Comparison of ENCODE assay signal across 8 cellular contexts in genomic region chr13:59906413-59907027, GRCh38.
DNase-seq lines count a peak whose midpoint lies in the region; ATAC-seq and TF ChIP-seq lines count a peak whose summit lies in the region.

No MANE protein-coding gene starts in this region.

- peak; percentile 53 for TF ChIP-seq RAD21 in HCT116 (IDR thresholded peaks at IDR 0.05; ENCODE audit: low read depth)

- no peaks in the 10 kb centered on the region for H3K9me2 ChIP-seq in HCT116 (ENCODE audit: insufficient read depth)

- no peaks in the 10 kb centered on the region for H4K20me1 ChIP-seq in HCT116 (ENCODE audit: insufficient read depth)

- ATAC-seq in HCT116 (peak; percentile 53; the same call in 1 of the 2 replicates), GM21786 (IDR thresholded peaks at IDR 0.05; ENCODE audit: unreplicated experiment) (no peak), GM18870 (IDR thresholded peaks at IDR 0.05; ENCODE audit: unreplicated experiment) (no peak)

- H3K4me1 ChIP-seq in HCT116 (ENCODE audit: control insufficient read depth in 1 of 2, insufficient read depth in 2 of 2, low read length in 2 of 2): no peaks in the 10 kb centered on the region
- no peaks in the 10 kb centered on the region for H3K4me1 ChIP-seq in transverse colon
- H3K4me1 ChIP-seq in ovary (ENCODE audit: insufficient read depth): no peaks in the 10 kb centered on the region

- RAD21 ChIA-PET in HCT116 (lab: Charles Lee; ENCODE audit: low non-redundant PET in 1 of 2, low total read pairs in 2 of 2, uncharacterized antibody in 2 of 2, unreplicated experiment in 2 of 2): interaction anchor here (0.5 to 0.8 kb wide), 3 partner anchors 22 to 226 kb away, joined by 3 read pairs; no protein-coding TSS in a partner anchor

- H3K36me3 ChIP-seq in HCT116 (ENCODE audit: control insufficient read depth in 1 of 2, insufficient read depth in 2 of 2, low read length in 2 of 2) (no peaks in the 10 kb centered on the region), SK-N-MC (ENCODE audit: insufficient read depth, low read length) (peaks cover 15% of the 10 kb centered on the region; the same call in 1 of the 2 replicates), transverse colon (no peaks in the 10 kb centered on the region), ovary (no peaks in the 10 kb centered on the region)

- POLR2A ChIA-PET in HCT116 (lab: Charles Lee): no interaction called here

- peak; percentile 25 to 31 for DNase-seq in AML-193 (lab: John Stamatoyannopoulos, UW)
- peak; percentile 4 for DNase-seq in HCT116 (ENCODE audit: low read depth, low spot score)
- DNase-seq in SK-N-MC (ENCODE audit: low read depth, low spot score): peak; percentile 50
- peak; percentile 27 for DNase-seq in glomerular visceral epithelial cell (ENCODE audit: extremely low spot score)
- DNase-seq in transverse colon: no peak
- no peak for DNase-seq in ovary

- H3K27me3 ChIP-seq in HCT116 (ENCODE audit: insufficient read depth, low read length): no peaks in the 10 kb centered on the region
- no peaks in the 10 kb centered on the region for H3K27me3 ChIP-seq in transverse colon
- H3K27me3 ChIP-seq in ovary: no peaks in the 10 kb centered on the region

- H3K4me2 ChIP-seq in HCT116 (ENCODE audit: low read length): no peak overlapping the region

- intact Hi-C loops in HCT116 (cut with micrococcal nuclease) (loop anchor here (1.0 to 10.0 kb wide), 4 partner anchors 224 to 526 kb away; no protein-coding TSS in a partner anchor), transverse colon (cut with DNase I; ENCODE audit: low total_unique reads) (no loop called here), ovary (cut with DNase I) (no loop called here)

- no peak overlapping the region for H3K27ac ChIP-seq in HCT116 (ENCODE audit: low read depth, low read length)
- H3K27ac ChIP-seq in SK-N-MC: peak overlapping the region; percentile 86
- H3K27ac ChIP-seq in transverse colon: no peak overlapping the region
- no peak overlapping the region for H3K27ac ChIP-seq in ovary

- H3K9me3 ChIP-seq in HCT116 (ENCODE audit: control insufficient read depth in 1 of 2, insufficient read depth in 1 of 2, low read depth in 1 of 2, low read length in 2 of 2) (no peaks in the 10 kb centered on the region), SK-N-MC (ENCODE audit: low read depth, low read length) (no peaks in the 10 kb centered on the region), transverse colon (no peaks in the 10 kb centered on the region), ovary (no peaks in the 10 kb centered on the region)

- BruUV-seq in HCT116 (replicated peaks; lab: Mats Ljungman, UMichigan): no TSS peak

- TF ChIP-seq POLR2A in HCT116 (IDR thresholded peaks at IDR 0.05; ENCODE audit: borderline replicate concordance, extremely low read depth, insufficient read depth, insufficient read length): no peak
- TF ChIP-seq POLR2A in transverse colon (IDR thresholded peaks at IDR 0.05): no peak
- TF ChIP-seq POLR2A in ovary (IDR thresholded peaks at IDR 0.05): no peak

- no peak overlapping the region for H2AFZ ChIP-seq in HCT116 (ENCODE audit: low read depth, low read length, poor library complexity, severe bottlenecking)

- CTCF ChIA-PET in HCT116 (lab: Charles Lee): interaction anchor here (0.6 to 3.4 kb wide), 5 partner anchors 8 to 525 kb away, joined by 3 to 28 read pairs (median 3); no protein-coding TSS in a partner anchor

- TF ChIP-seq EP300 in transverse colon (IDR thresholded peaks at IDR 0.05; ENCODE audit: low read depth) (no peak), ovary (IDR thresholded peaks at IDR 0.05) (no peak)

- TF ChIP-seq CTCF in HCT116 (IDR thresholded peaks at IDR 0.05 in 2 of 3, conservative IDR thresholded peaks at IDR 0.05 in 1 of 3; ENCODE audit: borderline replicate concordance in 1 of 3, insufficient read depth in 1 of 3, low read depth in 2 of 3, low read length in 2 of 3): peak in 2 of 3 experiments; percentile 54 to 57; a peak in 4 of 6 replicates
- TF ChIP-seq CTCF in transverse colon (IDR thresholded peaks at IDR 0.05): peak; percentile 42 to 51 (median 47)
- TF ChIP-seq CTCF in ovary (IDR thresholded peaks at IDR 0.05): no peak

- no peaks in the 10 kb centered on the region for H3K79me2 ChIP-seq in HCT116 (ENCODE audit: insufficient read depth, low read length)

- H3K9ac ChIP-seq in HCT116 (ENCODE audit: low read length) (no peak overlapping the region), SK-N-MC (ENCODE audit: insufficient read length) (peak overlapping the region; percentile 65)

- H3K4me3 ChIP-seq in HCT116 (replicated peaks in 1 of 2; ENCODE audit: low read depth in 1 of 2, low read length in 2 of 2) (no peak overlapping the region), SK-N-MC (peak overlapping the region; percentile 45), transverse colon (no peak overlapping the region), ovary (no peak overlapping the region)

- in situ Hi-C loops in transverse colon (cut with MboI; ENCODE audit: low pct_ligation_motif_present in 1 of 4, low pct_unique_long_range_greater_than_20kb in 1 of 4, low sequenced_read_pairs in 3 of 4): loop anchor here in 3 of 4 donors (10.0 to 25.0 kb wide), 3 partner anchors 219 to 519 kb away; no protein-coding TSS in a partner anchor

- 42 to 50% methylated on average over 6 of the region's 6 CpGs for WGBS in transverse colon (ENCODE audit: low coverage in 1 of 2), 2 donors
- WGBS in ovary, 3 donors: 38 to 43% (median 40%) methylated on average over 6 of the region's 6 CpGs

TF ChIP-seq in HCT116, 20 proteins besides CTCF, POLR2A, EP300 and RAD21:
- TF ChIP-seq TCF7L2 (IDR thresholded peaks at IDR 0.05; ENCODE audit: borderline replicate concordance, extremely low read depth, insufficient read depth, insufficient read length): no peak
- TF ChIP-seq EGR1 (IDR thresholded peaks at IDR 0.05; ENCODE audit: low read depth): no peak
- TF ChIP-seq REST (IDR thresholded peaks at IDR 0.05; ENCODE audit: low read depth): no peak
- TF ChIP-seq SP1 (IDR thresholded peaks at IDR 0.05; ENCODE audit: low read depth): no peak
- no peak for TF ChIP-seq CBX3 (IDR thresholded peaks at IDR 0.05; ENCODE audit: low read depth)
- TF ChIP-seq ZBTB33 (IDR thresholded peaks at IDR 0.05; ENCODE audit: extremely low read depth, insufficient replicate concordance, low read length): no peak
- no peak for TF ChIP-seq JUND (IDR thresholded peaks at IDR 0.05)
- TF ChIP-seq EZH2 (IDR thresholded peaks at IDR 0.05): no peak
- TF ChIP-seq ZFX (IDR thresholded peaks at IDR 0.05): no peak
- TF ChIP-seq ELF1 (IDR thresholded peaks at IDR 0.05; ENCODE audit: borderline replicate concordance, low read depth): no peak
- TF ChIP-seq SIN3A (IDR thresholded peaks at IDR 0.05; ENCODE audit: low read depth): no peak
- TF ChIP-seq YY1 (IDR thresholded peaks at IDR 0.05; ENCODE audit: extremely low read depth, insufficient replicate concordance, low read depth, low read length): no peak
TF ChIP-seq in HCT116: peak in this region for 0.

Comparison
In these comparisons a context has a peak if more than half of its experiments do, and no peak if none do; other contexts are left out.
1. DNase-seq: peak in AML-193 (2 of 2), HCT116 (single experiment), SK-N-MC (single experiment) and glomerular visceral epithelial cell (single experiment); none in transverse colon (single experiment) and ovary (0 of 5).
2. CTCF ChIP-seq: peak in HCT116 (2 of 3) and transverse colon (5 of 5); none in ovary (0 of 3).